ENCODE assay signal across 10 cellular contexts in genomic region chr12:43937947-43938346, GRCh38.
A peak's percentile ranks its signal among the peaks of the same experiment; 100 is the strongest.
DNase-seq lines count a peak whose midpoint lies in the region; ATAC-seq, FAIRE-seq and TF ChIP-seq lines count a peak whose summit lies in the region.
"Had no signal": no experiment of that assay in that cellular context is flagged by ENCODE, and none has a peak within 500 bp of the region (broad histone marks: within the 10 kb centered on the region; RNA-seq: fewer than 3 reads in every experiment).

No MANE protein-coding gene starts in this region.

- H3K9me3 ChIP-seq in astrocyte (ENCODE audit: insufficient read depth, low read depth, low read length) (no peaks in the 10 kb centered on the region), trophoblast cell (ENCODE audit: insufficient read depth, low read depth, low read length) (no peaks in the 10 kb centered on the region), thyroid gland (no peaks in the 10 kb centered on the region)

- no peak overlapping the region for H3K18ac ChIP-seq in trophoblast cell (ENCODE audit: low read length)

- no peak overlapping the region for H2BK5ac ChIP-seq in trophoblast cell (ENCODE audit: low read depth, low read length, poor library complexity)

- H4K20me1 ChIP-seq in astrocyte (ENCODE audit: insufficient read depth, low read length), result no peaks in the 10 kb centered on the region

- no peak overlapping the region for H3K14ac ChIP-seq in trophoblast cell (ENCODE audit: low read length)

- H3K4me1 Mint-ChIP-seq in activated CD8-positive, alpha-beta T cell treated with anti-CD3 and anti-CD28 coated beads for 36 hours (ENCODE audit: low read depth), result no peaks in the 10 kb centered on the region
- H3K4me1 Mint-ChIP-seq in activated CD8-positive, alpha-beta T cell treated with anti-CD3 and anti-CD28 coated beads, Interleukin-2, amount 10 ng/mL, durations not matched to agents 7 days and 5 days (ENCODE audit: low read depth), result no peaks in the 10 kb centered on the region
- peaks cover 3% of the 10 kb centered on the region for H3K4me1 Mint-ChIP-seq in astrocyte (ENCODE audit: low read depth, unreplicated experiment)
- H3K4me1 Mint-ChIP-seq: activated CD4-positive, alpha-beta T cell treated with anti-CD3 and anti-CD28 coated beads, Interleukin-2, amount 10 ng/mL, durations not matched to agents 7 days and 5 days; CD8-positive, alpha-beta memory T cell had no signal

- no peaks in the 10 kb centered on the region for H3K9me3 Mint-ChIP-seq in activated CD8-positive, alpha-beta T cell treated with anti-CD3 and anti-CD28 coated beads for 36 hours
- no peaks in the 10 kb centered on the region for H3K9me3 Mint-ChIP-seq in activated CD8-positive, alpha-beta T cell treated with anti-CD3 and anti-CD28 coated beads, Interleukin-2, amount 10 ng/mL, durations not matched to agents 7 days and 5 days (ENCODE audit: insufficient read depth)
- H3K9me3 Mint-ChIP-seq in astrocyte (ENCODE audit: unreplicated experiment), result no peaks in the 10 kb centered on the region
- H3K9me3 Mint-ChIP-seq: activated CD4-positive, alpha-beta T cell treated with anti-CD3 and anti-CD28 coated beads, Interleukin-2, amount 10 ng/mL, durations not matched to agents 7 days and 5 days; CD8-positive, alpha-beta memory T cell had no signal

- no peak for FAIRE-seq in astrocyte (lab: Jason Lieb, UNC)

- no peaks in the 10 kb centered on the region for H3K4me1 ChIP-seq in astrocyte (ENCODE audit: insufficient read depth, low read length)
- no peaks in the 10 kb centered on the region for H3K4me1 ChIP-seq in trophoblast cell (ENCODE audit: control insufficient read depth in 1 of 2, insufficient read depth in 2 of 2, low read length in 2 of 2)
- no peaks in the 10 kb centered on the region for H3K4me1 ChIP-seq in thyroid gland

- POLR2A ChIA-PET in activated CD8-positive, alpha-beta T cell treated with anti-CD3 and anti-CD28 coated beads for 36 hours (lab: Charles Lee), result no interaction called here
- POLR2A ChIA-PET in activated CD8-positive, alpha-beta T cell treated with anti-CD3 and anti-CD28 coated beads, Interleukin-2, amount 10 ng/mL, durations not matched to agents 7 days and 5 days (lab: Charles Lee), result no interaction called here

- intact Hi-C loops in activated CD8-positive, alpha-beta T cell treated with anti-CD3 and anti-CD28 coated beads for 36 hours (cut with micrococcal nuclease), result no loop called here
- intact Hi-C loops in thyroid gland (cut with DNase I), result no loop called here

- H3K4ac ChIP-seq in trophoblast cell (ENCODE audit: low read depth, low read length), result no peak overlapping the region

- no peak overlapping the region for H3K9ac ChIP-seq in astrocyte (ENCODE audit: low read length)
- no peak overlapping the region for H3K9ac ChIP-seq in trophoblast cell (ENCODE audit: low read length)

- H3K79me1 ChIP-seq in trophoblast cell (ENCODE audit: low read length), result no peaks in the 10 kb centered on the region

- no peak overlapping the region for H4K12ac ChIP-seq in trophoblast cell (ENCODE audit: low read depth, low read length)

- H2BK12ac ChIP-seq in trophoblast cell (ENCODE audit: low read length), result no peak overlapping the region

- H3K79me2 ChIP-seq in astrocyte (ENCODE audit: insufficient read depth, low read length) (no peaks in the 10 kb centered on the region), trophoblast cell (ENCODE audit: control insufficient read depth, insufficient read depth, low read length, poor library complexity) (no peaks in the 10 kb centered on the region)

- H2AFZ ChIP-seq in astrocyte (ENCODE audit: low read depth, low read length) (no peak overlapping the region), trophoblast cell (ENCODE audit: insufficient read depth, low read length, poor library complexity) (no peak overlapping the region)

- H3K36me3 Mint-ChIP-seq in activated CD8-positive, alpha-beta T cell treated with anti-CD3 and anti-CD28 coated beads for 36 hours (ENCODE audit: low read depth), result no peaks in the 10 kb centered on the region
- no peaks in the 10 kb centered on the region for H3K36me3 Mint-ChIP-seq in activated CD8-positive, alpha-beta T cell treated with anti-CD3 and anti-CD28 coated beads, Interleukin-2, amount 10 ng/mL, durations not matched to agents 7 days and 5 days (ENCODE audit: low read depth)
- no peaks in the 10 kb centered on the region for H3K36me3 Mint-ChIP-seq in astrocyte (ENCODE audit: low read depth, unreplicated experiment)

- no peak for ATAC-seq in activated CD8-positive, alpha-beta T cell treated with anti-CD3 and anti-CD28 coated beads for 36 hours
- no peak for ATAC-seq in activated CD8-positive, alpha-beta T cell treated with anti-CD3 and anti-CD28 coated beads, Interleukin-2, amount 10 ng/mL, durations not matched to agents 7 days and 5 days
- ATAC-seq in HG03571 (IDR thresholded peaks at IDR 0.05; ENCODE audit: unreplicated experiment) (peak; percentile 74), HG03439 (IDR thresholded peaks at IDR 0.05; ENCODE audit: unreplicated experiment) (no peak)

- H3K27ac ChIP-seq in astrocyte (ENCODE audit: low read depth, low read length) (no peak overlapping the region), trophoblast cell (ENCODE audit: low read depth, low read length) (no peak overlapping the region), thyroid gland (no peak overlapping the region)

- no peak overlapping the region for H2BK120ac ChIP-seq in trophoblast cell (ENCODE audit: insufficient read depth, low read length, poor library complexity)

- H3K23ac ChIP-seq in trophoblast cell (ENCODE audit: low read length), result no peak overlapping the region

- DNase-seq in activated CD8-positive, alpha-beta T cell treated with anti-CD3 and anti-CD28 coated beads for 36 hours, result peak; percentile 12
- no peak for DNase-seq in activated CD8-positive, alpha-beta T cell treated with anti-CD3 and anti-CD28 coated beads, Interleukin-2, amount 10 ng/mL, durations not matched to agents 7 days and 5 days
- DNase-seq in astrocyte (ENCODE audit: low read depth) (no peak), trophoblast cell (peak; percentile 6 to 10), thyroid gland (no peak), NCI-H510A treated with DMSO at 0.1 percent for 48 hours (lab: John Stamatoyannopoulos, UW) (no peak)
- DNase-seq: activated CD4-positive, alpha-beta T cell treated with anti-CD3 and anti-CD28 coated beads, Interleukin-2, amount 10 ng/mL, durations not matched to agents 7 days and 5 days; CD8-positive, alpha-beta memory T cell had no signal

- H3K4me2 ChIP-seq in astrocyte (ENCODE audit: low read length) (no peak overlapping the region), trophoblast cell (ENCODE audit: low read length) (no peak overlapping the region)

- H3K27me3 ChIP-seq in astrocyte (ENCODE audit: insufficient read depth, low read length), result no peaks in the 10 kb centered on the region
- H3K27me3 ChIP-seq in trophoblast cell (ENCODE audit: insufficient read depth, low read length), result no peaks in the 10 kb centered on the region
- no peaks in the 10 kb centered on the region for H3K27me3 ChIP-seq in thyroid gland

- no peak overlapping the region for H2AK5ac ChIP-seq in trophoblast cell (ENCODE audit: low read length)

- H4K91ac ChIP-seq in trophoblast cell (ENCODE audit: low read depth, low read length), result no peak overlapping the region

- H3K27me3 Mint-ChIP-seq in activated CD8-positive, alpha-beta T cell treated with anti-CD3 and anti-CD28 coated beads for 36 hours, result no peaks in the 10 kb centered on the region
- no peaks in the 10 kb centered on the region for H3K27me3 Mint-ChIP-seq in activated CD8-positive, alpha-beta T cell treated with anti-CD3 and anti-CD28 coated beads, Interleukin-2, amount 10 ng/mL, durations not matched to agents 7 days and 5 days (ENCODE audit: low read depth)
- no peaks in the 10 kb centered on the region for H3K27me3 Mint-ChIP-seq in astrocyte (ENCODE audit: low read depth, unreplicated experiment)
- H3K27me3 Mint-ChIP-seq: activated CD4-positive, alpha-beta T cell treated with anti-CD3 and anti-CD28 coated beads, Interleukin-2, amount 10 ng/mL, durations not matched to agents 7 days and 5 days; CD8-positive, alpha-beta memory T cell had no signal

- H3K4me3 ChIP-seq in astrocyte (ENCODE audit: insufficient read depth, low read depth, low read length) (no peak overlapping the region), trophoblast cell (ENCODE audit: low read depth, low read length) (no peak overlapping the region), thyroid gland (replicated peaks in 1 of 3) (no peak overlapping the region)

- H3K36me3 ChIP-seq in astrocyte (ENCODE audit: insufficient read depth, low read length) (no peaks in the 10 kb centered on the region), trophoblast cell (ENCODE audit: control insufficient read depth in 1 of 2, insufficient read depth in 2 of 2, low read length in 2 of 2) (no peaks in the 10 kb centered on the region), thyroid gland (no peaks in the 10 kb centered on the region)

- WGBS in trophoblast cell (ENCODE audit: extremely low coverage, insufficient coverage, insufficient read length), result no CpG with 5 or more reads among the region's 2 CpGs
- 77 to 81% methylated on average over 2 of the region's 2 CpGs for WGBS in thyroid gland, 2 donors

- peak; percentile 34 for TF ChIP-seq CTCF in activated CD8-positive, alpha-beta T cell treated with anti-CD3 and anti-CD28 coated beads for 36 hours (IDR thresholded peaks at IDR 0.05)
- TF ChIP-seq CTCF in astrocyte (IDR thresholded peaks at IDR 0.05; ENCODE audit: insufficient read depth, low read depth, low read length) (peak; percentile 8), thyroid gland (IDR thresholded peaks at IDR 0.05) (peak in 1 of 6 experiments; percentile 17)

- H4K8ac ChIP-seq in trophoblast cell (ENCODE audit: low read depth, low read length), result no peak overlapping the region

- no peak overlapping the region for H3K4me3 Mint-ChIP-seq in activated CD8-positive, alpha-beta T cell treated with anti-CD3 and anti-CD28 coated beads for 36 hours
- H3K4me3 Mint-ChIP-seq in activated CD8-positive, alpha-beta T cell treated with anti-CD3 and anti-CD28 coated beads, Interleukin-2, amount 10 ng/mL, durations not matched to agents 7 days and 5 days, result no peak overlapping the region
- no peak overlapping the region for H3K4me3 Mint-ChIP-seq in astrocyte (ENCODE audit: unreplicated experiment)
- H3K4me3 Mint-ChIP-seq: activated CD4-positive, alpha-beta T cell treated with anti-CD3 and anti-CD28 coated beads, Interleukin-2, amount 10 ng/mL, durations not matched to agents 7 days and 5 days; CD8-positive, alpha-beta memory T cell had no signal

- no peak for TF ChIP-seq POLR2A in thyroid gland (IDR thresholded peaks at IDR 0.05)

- CTCF ChIA-PET in activated CD8-positive, alpha-beta T cell treated with anti-CD3 and anti-CD28 coated beads for 36 hours (lab: Charles Lee), result interaction anchor here (1.0 to 1.1 kb wide), 3 partner anchors 17 to 55 kb away, joined by 3 to 4 read pairs (median 3); no protein-coding TSS in a partner anchor
- CTCF ChIA-PET in activated CD8-positive, alpha-beta T cell treated with anti-CD3 and anti-CD28 coated beads, Interleukin-2, amount 10 ng/mL, durations not matched to agents 7 days and 5 days (lab: Charles Lee), result no interaction called here

- H3K27ac Mint-ChIP-seq in activated CD8-positive, alpha-beta T cell treated with anti-CD3 and anti-CD28 coated beads for 36 hours, result no peak overlapping the region
- no peak overlapping the region for H3K27ac Mint-ChIP-seq in activated CD8-positive, alpha-beta T cell treated with anti-CD3 and anti-CD28 coated beads, Interleukin-2, amount 10 ng/mL, durations not matched to agents 7 days and 5 days
- H3K27ac Mint-ChIP-seq in astrocyte (ENCODE audit: unreplicated experiment), result no peak overlapping the region
- H3K27ac Mint-ChIP-seq: activated CD4-positive, alpha-beta T cell treated with anti-CD3 and anti-CD28 coated beads, Interleukin-2, amount 10 ng/mL, durations not matched to agents 7 days and 5 days; CD8-positive, alpha-beta memory T cell had no signal

Comparison
In these comparisons a context has a peak if more than half of its experiments do, and no peak if none do; other contexts are left out.
1. DNase-seq: peak in activated CD8-positive, alpha-beta T cell treated with anti-CD3 and anti-CD28 coated beads for 36 hours (single experiment) and trophoblast cell (2 of 2); none in activated CD8-positive, alpha-beta T cell treated with anti-CD3 and anti-CD28 coated beads, Interleukin-2, amount 10 ng/mL, durations not matched to agents 7 days and 5 days (single experiment), astrocyte (single experiment), thyroid gland (0 of 2) and NCI-H510A treated with DMSO at 0.1 percent for 48 hours (single experiment).